Comparison of ENCODE assay signal across 1 cellular context in genomic region chr11:74948898-74949747, GRCh38.
A peak's percentile ranks its signal among the peaks of the same experiment; 100 is the strongest.
TF ChIP-seq lines count a peak whose summit lies in the region.

SPCS2 (plus strand) TSS chr11:74949266; CDS start chr11:74949286, 20 bp downstream.
XRRA1 (minus strand) TSS chr11:74949091; CDS start chr11:74940878, 8,213 bp downstream.

TF ChIP-seq in HepG2, 621 proteins besides CTCF, POLR2A, EP300 and RAD21 (continued from another document and continues in another):
- peak; percentile 96 for TF ChIP-seq HDAC1 (CRISPR knock-in tag; IDR thresholded peaks at IDR 0.05)
- peak; percentile 59 for TF ChIP-seq SIX4 (CRISPR knock-in tag; IDR thresholded peaks at IDR 0.05)
- TF ChIP-seq BORCS8-MEF2B (CRISPR knock-in tag; IDR thresholded peaks at IDR 0.05) = peak; percentile 93
- 0 out of 2 replicates have a peak, but pooled peaks have one; percentile 67 for TF ChIP-seq ZNF737 (CRISPR knock-in tag; IDR thresholded peaks at IDR 0.05; ENCODE audit: borderline replicate concordance)
- TF ChIP-seq ZNF704 (CRISPR knock-in tag; IDR thresholded peaks at IDR 0.05; ENCODE audit: borderline replicate concordance) = peak; percentile 90
- TF ChIP-seq SNAPC5 (CRISPR knock-in tag; IDR thresholded peaks at IDR 0.05; ENCODE audit: borderline replicate concordance) = 0 out of 2 replicates have a peak, but pooled peaks have one; percentile 56
- TF ChIP-seq GPBP1L1 (CRISPR knock-in tag; IDR thresholded peaks at IDR 0.05) = no peak
- TF ChIP-seq TCF12 (IDR thresholded peaks at IDR 0.05) = no peak
- TF ChIP-seq TCF12 (CRISPR knock-in tag; IDR thresholded peaks at IDR 0.05) = no peak
- TF ChIP-seq MNT (IDR thresholded peaks at IDR 0.05) = peak; percentile 64
- TF ChIP-seq SP5 (CRISPR knock-in tag; IDR thresholded peaks at IDR 0.05; ENCODE audit: borderline replicate concordance, low read depth) = peak; percentile 33; the same call in 1 of the 2 replicates
- TF ChIP-seq DMAP1 (CRISPR knock-in tag; IDR thresholded peaks at IDR 0.05) = peak; percentile 94
- TF ChIP-seq ELF3 (CRISPR knock-in tag; IDR thresholded peaks at IDR 0.05) = peak; percentile 44
- TF ChIP-seq YEATS4 (CRISPR knock-in tag; IDR thresholded peaks at IDR 0.05; ENCODE audit: borderline replicate concordance) = peak; percentile 72
- TF ChIP-seq RELA (CRISPR knock-in tag; IDR thresholded peaks at IDR 0.05) = peak; percentile 72; the same call in 1 of the 2 replicates
- peak; percentile 57; the same call in 1 of the 2 replicates for TF ChIP-seq MAF1 (CRISPR knock-in tag; IDR thresholded peaks at IDR 0.05; ENCODE audit: borderline replicate concordance)
- peak; percentile 94 for TF ChIP-seq ZNF605 (CRISPR knock-in tag; IDR thresholded peaks at IDR 0.05)
- TF ChIP-seq ZNF766 (CRISPR knock-in tag; IDR thresholded peaks at IDR 0.05; ENCODE audit: borderline replicate concordance) = peak; percentile 65; the same call in 1 of the 2 replicates
- TF ChIP-seq NONO (IDR thresholded peaks at IDR 0.05) = no peak
- peak; percentile 98 for TF ChIP-seq NONO (CRISPR knock-in tag; conservative IDR thresholded peaks at IDR 0.05)
- peak; percentile 96 for TF ChIP-seq HNF1B (CRISPR knock-in tag; IDR thresholded peaks at IDR 0.05)
- peak; percentile 100 for TF ChIP-seq ZNF777 (CRISPR knock-in tag; IDR thresholded peaks at IDR 0.05)
- peak; percentile 79; the same call in 1 of the 2 replicates for TF ChIP-seq MXD3 (CRISPR knock-in tag; IDR thresholded peaks at IDR 0.05)
- TF ChIP-seq KDM5B (CRISPR knock-in tag; IDR thresholded peaks at IDR 0.05; ENCODE audit: borderline replicate concordance) = peak; percentile 97
- no peak for TF ChIP-seq RCOR2 (CRISPR knock-in tag; IDR thresholded peaks at IDR 0.05)
- TF ChIP-seq GMEB1 (CRISPR knock-in tag; IDR thresholded peaks at IDR 0.05; ENCODE audit: borderline replicate concordance) = peak; percentile 98
- peak; percentile 97 for TF ChIP-seq KMT2A (CRISPR knock-in tag; IDR thresholded peaks at IDR 0.05)
- no peak for TF ChIP-seq SYNCRIP (IDR thresholded peaks at IDR 0.05; ENCODE audit: insufficient read depth, low read depth, low read length)
- TF ChIP-seq ZNF512B (CRISPR knock-in tag; IDR thresholded peaks at IDR 0.05; ENCODE audit: borderline replicate concordance) = peak; percentile 29; the same call in 1 of the 2 replicates
- TF ChIP-seq ZNF230 (CRISPR knock-in tag; IDR thresholded peaks at IDR 0.05) = peak; percentile 91; the same call in 1 of the 2 replicates
- peak; percentile 92 for TF ChIP-seq CBX1 (IDR thresholded peaks at IDR 0.05; ENCODE audit: low read depth)
- peak; percentile 81; the same call in 1 of the 2 replicates for TF ChIP-seq PHF21A (CRISPR knock-in tag; IDR thresholded peaks at IDR 0.05)
- peak; percentile 88 for TF ChIP-seq ZNF430 (CRISPR knock-in tag; IDR thresholded peaks at IDR 0.05)
- no peak for TF ChIP-seq ZNF569 (CRISPR knock-in tag; IDR thresholded peaks at IDR 0.05; ENCODE audit: borderline replicate concordance)
- no peak for TF ChIP-seq HMG20B (CRISPR knock-in tag; conservative IDR thresholded peaks at IDR 0.05)
- peak; percentile 78 for TF ChIP-seq ZBTB26 (CRISPR knock-in tag; IDR thresholded peaks at IDR 0.05; ENCODE audit: borderline replicate concordance)
- peak; percentile 35; the same call in 1 of the 2 replicates for TF ChIP-seq TP53 (CRISPR knock-in tag; conservative IDR thresholded peaks at IDR 0.05)
- peak; percentile 83; the same call in 1 of the 2 replicates for TF ChIP-seq HMGXB3 (CRISPR knock-in tag; IDR thresholded peaks at IDR 0.05; ENCODE audit: borderline replicate concordance)
- 0 out of 2 replicates have a peak, but pooled peaks have one; percentile 54 for TF ChIP-seq HNRNPL (IDR thresholded peaks at IDR 0.05; ENCODE audit: low read depth, low read length)
- TF ChIP-seq CAMTA2 (CRISPR knock-in tag; IDR thresholded peaks at IDR 0.05; ENCODE audit: borderline replicate concordance) = peak; percentile 87; the same call in 1 of the 2 replicates
- peak; percentile 92 for TF ChIP-seq GATAD1 (CRISPR knock-in tag; IDR thresholded peaks at IDR 0.05)
- TF ChIP-seq ZNF713 (CRISPR knock-in tag; IDR thresholded peaks at IDR 0.05) = peak; percentile 95
- no peak for TF ChIP-seq ZNF20 (CRISPR knock-in tag; IDR thresholded peaks at IDR 0.05)
- 0 out of 2 replicates have a peak, but pooled peaks have one; percentile 52 for TF ChIP-seq PAX8 (CRISPR knock-in tag; IDR thresholded peaks at IDR 0.05; ENCODE audit: borderline replicate concordance)
- no peak for TF ChIP-seq GPN1 (CRISPR knock-in tag; IDR thresholded peaks at IDR 0.05; ENCODE audit: borderline replicate concordance)
- TF ChIP-seq ZNF383 (CRISPR knock-in tag; IDR thresholded peaks at IDR 0.05; ENCODE audit: borderline replicate concordance) = no peak
- TF ChIP-seq BRD4 (CRISPR knock-in tag; IDR thresholded peaks at IDR 0.05) = peak; percentile 94
- TF ChIP-seq ZFY (CRISPR knock-in tag; IDR thresholded peaks at IDR 0.05) = peak; percentile 100
- TF ChIP-seq U2AF2 (IDR thresholded peaks at IDR 0.05; ENCODE audit: low read depth, low read length) = no peak
- peak; percentile 94 for TF ChIP-seq ZNF772 (CRISPR knock-in tag; IDR thresholded peaks at IDR 0.05)
- TF ChIP-seq ZNF33B (CRISPR knock-in tag; IDR thresholded peaks at IDR 0.05) = no peak
- TF ChIP-seq THAP11 (CRISPR knock-in tag; IDR thresholded peaks at IDR 0.05) = peak; percentile 98
- TF ChIP-seq ZNF441 (CRISPR knock-in tag; IDR thresholded peaks at IDR 0.05; ENCODE audit: borderline replicate concordance) = peak; percentile 46; the same call in 1 of the 2 replicates
- peak; percentile 40; the same call in 1 of the 2 replicates for TF ChIP-seq ZBTB7B (CRISPR knock-in tag; IDR thresholded peaks at IDR 0.05)
